24 cellular contexts compared by ENCODE assay signal in genomic region chr2:110125292-110125691, GRCh38. TPM values are rescaled to one million over a fixed set of nuclear protein-coding genes. Genes with fewer than 3 reads are reported as not detected.
A peak's percentile ranks its signal among the peaks of the same experiment; 100 is the strongest.
DNase-seq lines count a peak whose midpoint lies in the region; ATAC-seq and TF ChIP-seq lines count a peak whose summit lies in the region.
"Had no signal": no experiment of that assay in that cellular context is flagged by ENCODE, and none has a peak within 500 bp of the region (broad histone marks: within the 10 kb centered on the region; RNA-seq: fewer than 3 reads in every experiment).

No MANE protein-coding gene starts in this region.

- DNase-seq in GM03348 (ENCODE audit: low spot score) (peak; percentile 28), RWPE2 (ENCODE audit: low spot score) (no peak), esophagus squamous epithelium (lab: John Stamatoyannopoulos, UW) (no peak), renal cortical epithelial cell (ENCODE audit: low read depth) (peak; percentile 65), progenitor cell of endocrine pancreas (ENCODE audit: low spot score, unreplicated experiment) (no peak), T1000 (lab: John Stamatoyannopoulos, UW) (no peak), immature natural killer cell (no peak)
- DNase-seq: activated B cell treated with CpG ODN at 0.5 μM for 24 hours; activated CD8-positive, alpha-beta T cell treated with anti-CD3 and anti-CD28 coated beads, Interleukin-2, amount 10 ng/mL, durations not matched to agents 7 days and 5 days; activated T-cell treated with anti-CD3 and anti-CD28 coated beads, Interleukin-2, amount 50 U/mL, for 1 hour; CD4-positive, alpha-beta T cell; DMS 273 treated with DMSO at 0.1 percent for 48 hours; Karpas-422; NCI-H1105; NCI-H2081; stimulated activated CD4-positive, alpha-beta T cell treated with anti-CD3 and anti-CD28 coated beads, Interleukin-1b, Interleukin-23, amount 100 ng/mL, for 48 hours; stimulated activated naive B cell treated with anti-CD40 and anti-IgM and Interleukin-4, amounts not matched to agents 10 μg/mL and 1 μg/mL and 100 μg/mL, for 72 hours; transverse colon had no signal

- no peak for TF ChIP-seq CTCF in RWPE2 (IDR thresholded peaks at IDR 0.05; ENCODE audit: poor library complexity, severe bottlenecking)
- no peak for TF ChIP-seq CTCF in esophagus squamous epithelium (IDR thresholded peaks at IDR 0.05)
- no peak for TF ChIP-seq CTCF in progenitor cell of endocrine pancreas (IDR thresholded peaks at IDR 0.05; ENCODE audit: unreplicated experiment)

- peaks cover 13% of the 10 kb centered on the region for H3K4me1 ChIP-seq in RWPE2 (ENCODE audit: insufficient read depth, poor library complexity, severe bottlenecking)
- peaks cover 0 to 37% (median 4%) of the 10 kb centered on the region in 3 donors for H3K4me1 ChIP-seq in esophagus squamous epithelium
- H3K4me1 ChIP-seq: transverse colon had no signal

- 42 to 51% methylated on average over 3 of the region's 3 CpGs for WGBS in esophagus squamous epithelium, 2 donors

- H3K9me3 ChIP-seq in RWPE2 (ENCODE audit: severe bottlenecking) (no peaks in the 10 kb centered on the region), esophagus squamous epithelium (no peaks in the 10 kb centered on the region)
- H3K9me3 ChIP-seq: transverse colon had no signal

- intact Hi-C loops in esophagus squamous epithelium (cut with DNase I): no loop called here

- H3K27me3 Mint-ChIP-seq in progenitor cell of endocrine pancreas (peaks cover 3% of the 10 kb centered on the region), immature natural killer cell (ENCODE audit: low read depth in 3 of 3) (peaks cover 0 to 4% (median 1%) of the 10 kb centered on the region in 3 donors)
- H3K27me3 Mint-ChIP-seq: activated naive CD4-positive, alpha-beta T cell treated with anti-CD3 and anti-CD28 coated beads, Interleukin-2, amount 50 U/mL, for 24 hours; stimulated activated naive B cell treated with anti-CD40 and anti-IgM and Interleukin-4, amounts not matched to agents 10 μg/mL and 1 μg/mL and 100 μg/mL, for 72 hours had no signal

- H3K36me3 ChIP-seq in RWPE2 (ENCODE audit: low read depth) (no peaks in the 10 kb centered on the region), esophagus squamous epithelium (no peaks in the 10 kb centered on the region)
- H3K36me3 ChIP-seq: transverse colon had no signal

- H3K27ac ChIP-seq in RWPE2 (ENCODE audit: poor library complexity, severe bottlenecking): peak overlapping the region; percentile 21
- peak overlapping the region in 3 of 4 donors; percentile 9 to 53 (median 9) for H3K27ac ChIP-seq in esophagus squamous epithelium
- H3K27ac ChIP-seq: parathyroid adenoma, transverse colon had no signal

- H3K4me1 Mint-ChIP-seq in progenitor cell of endocrine pancreas (ENCODE audit: low read depth): no peaks in the 10 kb centered on the region
- H3K4me1 Mint-ChIP-seq in immature natural killer cell: no peaks in the 10 kb centered on the region
- H3K4me1 Mint-ChIP-seq: activated B cell treated with CpG ODN at 0.5 μM for 24 hours; activated naive CD4-positive, alpha-beta T cell treated with anti-CD3 and anti-CD28 coated beads, Interleukin-2, amount 50 U/mL, for 24 hours; stimulated activated naive B cell treated with anti-CD40 and anti-IgM and Interleukin-4, amounts not matched to agents 10 μg/mL and 1 μg/mL and 100 μg/mL, for 72 hours had no signal

- H3K27me3 ChIP-seq in RWPE2 (ENCODE audit: insufficient read depth, poor library complexity, severe bottlenecking) (no peaks in the 10 kb centered on the region), esophagus squamous epithelium (peaks cover 0 to 4% (median 0%) of the 10 kb centered on the region in 4 donors)
- H3K27me3 ChIP-seq: transverse colon had no signal

- H3K4me3 Mint-ChIP-seq in progenitor cell of endocrine pancreas (ENCODE audit: low read depth) (no peak overlapping the region), immature natural killer cell (no peak overlapping the region)
- H3K4me3 Mint-ChIP-seq: activated B cell treated with CpG ODN at 0.5 μM for 24 hours; activated CD8-positive, alpha-beta T cell treated with anti-CD3 and anti-CD28 coated beads, Interleukin-2, amount 10 ng/mL, durations not matched to agents 7 days and 5 days; activated naive CD4-positive, alpha-beta T cell treated with anti-CD3 and anti-CD28 coated beads, Interleukin-2, amount 50 U/mL, for 24 hours; CD4-positive, alpha-beta T cell; natural killer cell treated with Interleukin-12 subunit alpha and Interleukin-12 subunit beta and Interleukin-15 and Interleukin-18, amount 100 ng/mL, for 72 hours; stimulated activated naive B cell treated with anti-CD40 and anti-IgM and Interleukin-4, amounts not matched to agents 10 μg/mL and 1 μg/mL and 100 μg/mL, for 72 hours had no signal

- no peak overlapping the region for H3K4me3 ChIP-seq in RWPE2 (ENCODE audit: severe bottlenecking)
- no peak overlapping the region for H3K4me3 ChIP-seq in esophagus squamous epithelium
- H3K4me3 ChIP-seq: transverse colon had no signal

- H3K27ac Mint-ChIP-seq in progenitor cell of endocrine pancreas (no peak overlapping the region), immature natural killer cell (no peak overlapping the region)
- H3K27ac Mint-ChIP-seq: activated B cell treated with CpG ODN at 0.5 μM for 24 hours; activated CD8-positive, alpha-beta T cell treated with anti-CD3 and anti-CD28 coated beads, Interleukin-2, amount 10 ng/mL, durations not matched to agents 7 days and 5 days; activated naive CD4-positive, alpha-beta T cell treated with anti-CD3 and anti-CD28 coated beads, Interleukin-2, amount 50 U/mL, for 24 hours; CD4-positive, alpha-beta T cell; natural killer cell treated with Interleukin-12 subunit alpha and Interleukin-12 subunit beta and Interleukin-15 and Interleukin-18, amount 100 ng/mL, for 72 hours; stimulated activated naive B cell treated with anti-CD40 and anti-IgM and Interleukin-4, amounts not matched to agents 10 μg/mL and 1 μg/mL and 100 μg/mL, for 72 hours had no signal

- H3K9me3 Mint-ChIP-seq in progenitor cell of endocrine pancreas (ENCODE audit: low read depth) (no peaks in the 10 kb centered on the region), immature natural killer cell (no peaks in the 10 kb centered on the region)
- H3K9me3 Mint-ChIP-seq: activated B cell treated with CpG ODN at 0.5 μM for 24 hours; activated naive CD4-positive, alpha-beta T cell treated with anti-CD3 and anti-CD28 coated beads, Interleukin-2, amount 50 U/mL, for 24 hours; CD4-positive, alpha-beta T cell; natural killer cell treated with Interleukin-12 subunit alpha and Interleukin-12 subunit beta and Interleukin-15 and Interleukin-18, amount 100 ng/mL, for 72 hours; stimulated activated naive B cell treated with anti-CD40 and anti-IgM and Interleukin-4, amounts not matched to agents 10 μg/mL and 1 μg/mL and 100 μg/mL, for 72 hours had no signal

- ATAC-seq in RWPE2 (ENCODE audit: low read depth) (peak; percentile 42; the same call in 1 of the 3 replicates), GM21737 (IDR thresholded peaks at IDR 0.05; ENCODE audit: unreplicated experiment) (no peak)
- ATAC-seq: activated CD8-positive, alpha-beta T cell treated with anti-CD3 and anti-CD28 coated beads, Interleukin-2, amount 10 ng/mL, durations not matched to agents 7 days and 5 days; stimulated activated naive B cell treated with anti-CD40 and anti-IgM and Interleukin-4, amounts not matched to agents 10 μg/mL and 1 μg/mL and 100 μg/mL, for 72 hours had no signal

- no peaks in the 10 kb centered on the region for H3K36me3 Mint-ChIP-seq in progenitor cell of endocrine pancreas (ENCODE audit: insufficient read depth)
- no peaks in the 10 kb centered on the region for H3K36me3 Mint-ChIP-seq in immature natural killer cell
- H3K36me3 Mint-ChIP-seq: activated naive CD4-positive, alpha-beta T cell treated with anti-CD3 and anti-CD28 coated beads, Interleukin-2, amount 50 U/mL, for 24 hours; natural killer cell treated with Interleukin-12 subunit alpha and Interleukin-12 subunit beta and Interleukin-15 and Interleukin-18, amount 100 ng/mL, for 72 hours; stimulated activated naive B cell treated with anti-CD40 and anti-IgM and Interleukin-4, amounts not matched to agents 10 μg/mL and 1 μg/mL and 100 μg/mL, for 72 hours had no signal

- TF ChIP-seq POLR2A in esophagus squamous epithelium (IDR thresholded peaks at IDR 0.05): no peak

RNA-seq across cellular contexts. Expression of gene MALL, which starts 9.7 kb away (rescaled TPM):
- total RNA-seq in esophagus squamous epithelium (100 to 1,000 TPM; 146 to 534 (median 225) TPM), renal cortical epithelial cell (9.7 and 60.8 TPM in 2 replicates), progenitor cell of endocrine pancreas (6.9 TPM in 2 replicates)
- polyA plus RNA-seq in immature natural killer cell: not detected
- total RNA-seq: activated B cell treated with CpG ODN at 0.5 μM for 24 hours; activated CD8-positive, alpha-beta T cell treated with anti-CD3 and anti-CD28 coated beads, Interleukin-2, amount 10 ng/mL, durations not matched to agents 7 days and 5 days; CD4-positive, alpha-beta T cell; natural killer cell treated with Interleukin-12 subunit alpha and Interleukin-12 subunit beta and Interleukin-15 and Interleukin-18, amount 100 ng/mL, for 72 hours; SK-MEL-5; T-helper 2 cell treated with Interferon-gamma antibody and Interleukin-4, amounts not matched to agents 100 ng/mL and 5 ng/mL, for 36 hours had no signal

Comparison
In these comparisons a context has a peak if more than half of its experiments do, and no peak if none do; other contexts are left out.
1. DNase-seq: peak in GM03348 (single experiment) and renal cortical epithelial cell (single experiment); none in RWPE2 (single experiment), esophagus squamous epithelium (single experiment), progenitor cell of endocrine pancreas (single experiment), T1000 (single experiment) and immature natural killer cell (0 of 3).